12 cellular contexts compared by ENCODE assay signal in the genomic region with DNA sequence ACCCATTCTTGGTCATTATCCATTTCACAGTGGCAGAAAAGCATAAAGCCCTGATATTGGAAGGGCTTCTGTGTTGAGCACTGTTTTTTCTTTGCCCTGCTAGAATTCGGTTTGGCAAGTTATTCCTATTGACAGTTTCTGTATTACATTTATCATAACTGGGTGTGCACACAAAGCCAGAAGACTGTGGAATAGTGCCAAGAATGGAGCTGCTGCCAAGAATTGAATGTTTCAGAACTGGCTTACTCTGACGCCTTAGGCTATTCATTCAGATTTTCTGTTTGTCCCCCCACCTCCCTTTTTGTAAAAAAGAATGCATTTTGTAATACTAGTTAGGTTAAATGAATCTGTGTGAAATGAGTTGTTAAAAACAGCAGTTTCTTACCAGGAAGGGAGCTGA. TPM values are rescaled to one million over a fixed set of nuclear protein-coding genes. Genes with fewer than 3 reads are reported as not detected.
DNase-seq lines count a peak whose midpoint lies in the region; ATAC-seq, FAIRE-seq and TF ChIP-seq lines count a peak whose summit lies in the region.
"Had no signal": no experiment of that assay in that cellular context is flagged by ENCODE, and none has a peak within 500 bp of the region (broad histone marks: within the 10 kb centered on the region; RNA-seq: fewer than 3 reads in every experiment).

No MANE protein-coding gene starts in this region.

- H3K27me3 ChIP-seq in keratinocyte (ENCODE audit: control insufficient read depth, extremely low read depth, insufficient read depth, low read length) (no peaks in the 10 kb centered on the region), aorta (ENCODE audit: control insufficient read depth in 1 of 2, insufficient read depth in 2 of 2, low read length in 1 of 2) (no peaks in the 10 kb centered on the region), mesenchymal stem cell (ENCODE audit: control insufficient read depth in 1 of 2, insufficient read depth in 1 of 2, low read length in 2 of 2) (no peaks in the 10 kb centered on the region)
- H3K27me3 ChIP-seq: SJSA1 had no signal

- no peak overlapping the region for H3K4ac ChIP-seq in mesenchymal stem cell (ENCODE audit: low read depth in 1 of 2, low read length in 2 of 2)

- H3K79me2 ChIP-seq in keratinocyte (ENCODE audit: control insufficient read depth, insufficient read depth, low read length) = no peaks in the 10 kb centered on the region

- H3K4me3 ChIP-seq in cardiac fibroblast (replicated peaks in 1 of 2; ENCODE audit: low read depth in 2 of 2, low read length in 2 of 2) (no peak overlapping the region), keratinocyte (ENCODE audit: control insufficient read depth in 2 of 3, extremely low read depth in 1 of 3, insufficient read depth in 2 of 3, low read depth in 1 of 3, low read length in 3 of 3) (no peak overlapping the region), aorta (ENCODE audit: low read length in 2 of 2) (no peak overlapping the region), mesenchymal stem cell (ENCODE audit: insufficient read depth in 1 of 2, low read depth in 1 of 2, low read length in 2 of 2) (no peak overlapping the region)
- H3K4me3 ChIP-seq: SJSA1 had no signal

- H3K9me3 ChIP-seq in keratinocyte (ENCODE audit: control insufficient read depth, low read depth, low read length) (no peaks in the 10 kb centered on the region), aorta (ENCODE audit: control insufficient read depth, low read length) (no peaks in the 10 kb centered on the region), mesenchymal stem cell (ENCODE audit: control insufficient read depth, low read length) (no peaks in the 10 kb centered on the region)
- H3K9me3 ChIP-seq: SJSA1 had no signal

- FAIRE-seq in keratinocyte (lab: Jason Lieb, UNC) = peak; percentile 88

- dilution Hi-C loops in keratinocyte (cut with MboI; ENCODE audit: extremely low pct_ligation_motif_present, low sequenced_read_pairs) = no loop called here

- H3K4me1 ChIP-seq in keratinocyte (ENCODE audit: control insufficient read depth, extremely low read depth, insufficient read depth, low read length) (peaks cover 10% of the 10 kb centered on the region), aorta (ENCODE audit: control insufficient read depth in 1 of 2, insufficient read depth in 2 of 2, low read length in 2 of 2) (peaks cover 0 to 10% of the 10 kb centered on the region in 2 donors), mesenchymal stem cell (ENCODE audit: control insufficient read depth, insufficient read depth, low read depth, low read length) (no peaks in the 10 kb centered on the region)

- H3K27ac ChIP-seq in keratinocyte (ENCODE audit: control insufficient read depth, insufficient read depth, low read length) = no peak overlapping the region
- peak overlapping the region in 1 of 2 donors; percentile 18 for H3K27ac ChIP-seq in aorta (ENCODE audit: low read depth in 1 of 2, low read length in 2 of 2)
- H3K27ac ChIP-seq in mesenchymal stem cell (ENCODE audit: low read length, poor library complexity, severe bottlenecking) = no peak overlapping the region
- H3K27ac ChIP-seq: SJSA1 had no signal

- H3K36me3 ChIP-seq in keratinocyte (ENCODE audit: control insufficient read depth in 2 of 2, extremely low read depth in 1 of 2, insufficient read depth in 2 of 2, low read length in 2 of 2) = peaks cover 0 to 16% of the 10 kb centered on the region in 2 experiments
- H3K36me3 ChIP-seq in aorta (ENCODE audit: control insufficient read depth in 1 of 2, insufficient read depth in 2 of 2, low read length in 1 of 2) = peaks cover 3 to 8% of the 10 kb centered on the region in 2 donors
- H3K36me3 ChIP-seq in mesenchymal stem cell (ENCODE audit: control insufficient read depth in 1 of 2, insufficient read depth in 2 of 2, low read depth in 1 of 2, low read length in 2 of 2) = peaks cover 13 to 89% of the 10 kb centered on the region in 2 experiments

- H2AK5ac ChIP-seq in mesenchymal stem cell (ENCODE audit: low read length, severe bottlenecking) = no peak overlapping the region

- H3K14ac ChIP-seq in mesenchymal stem cell (ENCODE audit: low read length in 2 of 2) = no peak overlapping the region

- no peak overlapping the region for H3K18ac ChIP-seq in mesenchymal stem cell (ENCODE audit: low read depth in 1 of 2, low read length in 2 of 2)

- H3K9me1 ChIP-seq in keratinocyte (ENCODE audit: control insufficient read depth, extremely low read depth, insufficient read depth, low read length) = no peaks in the 10 kb centered on the region

- no peak overlapping the region for H2BK12ac ChIP-seq in mesenchymal stem cell (ENCODE audit: low read length in 2 of 2)

- H2BK15ac ChIP-seq in mesenchymal stem cell (ENCODE audit: low read depth, poor library complexity, severe bottlenecking) = no peak overlapping the region

- no peak overlapping the region for H2BK5ac ChIP-seq in mesenchymal stem cell (ENCODE audit: low read depth, low read length, poor library complexity, severe bottlenecking)

- TF ChIP-seq CTCF in cardiac fibroblast (IDR thresholded peaks at IDR 0.05; ENCODE audit: low read depth, low read length) = no peak
- TF ChIP-seq CTCF in keratinocyte (optimal IDR thresholded peaks at IDR 0.05 in 1 of 3, IDR thresholded peaks at IDR 0.05 in 1 of 3, conservative IDR thresholded peaks at IDR 0.05 in 1 of 3; ENCODE audit: extremely low read depth in 1 of 3, insufficient read depth in 2 of 3, low read length in 3 of 3) = no peak

- H4K8ac ChIP-seq in mesenchymal stem cell (ENCODE audit: low read length) = no peak overlapping the region

- H2BK120ac ChIP-seq in mesenchymal stem cell (ENCODE audit: low read depth, low read length) = no peak overlapping the region

- no peak overlapping the region for H2AFZ ChIP-seq in keratinocyte (ENCODE audit: control insufficient read depth, low read length)
- H2AFZ ChIP-seq in mesenchymal stem cell (ENCODE audit: low read depth, low read length) = no peak overlapping the region

- WGBS in aorta, 2 donors = 5 to 6% methylated on average over 2 of the region's 2 CpGs
- WGBS in mesenchymal stem cell = 100% methylated on average over 1 of the region's 2 CpGs

- H3K79me1 ChIP-seq in mesenchymal stem cell (replicated peaks; ENCODE audit: low read length, poor library complexity, severe bottlenecking) = peaks cover 32% of the 10 kb centered on the region

- DNase-seq in Right ventricle myocardium inferior (ENCODE audit: missing footprints) = no peak
- no peak for DNase-seq in cardiac septum (ENCODE audit: low spot score)
- peak; percentile 86 to 94 for DNase-seq in cardiac fibroblast (ENCODE audit: low read depth in 2 of 2)
- DNase-seq in keratinocyte (ENCODE audit: low read depth, low spot score) = peak; percentile 30
- DNase-seq in aorta = no peak
- DNase-seq in activated naive CD4-positive, alpha-beta T cell treated with anti-CD3 and anti-CD28 coated beads, Interleukin-2, amount 50 U/mL, for 16 hours = no peak
- DNase-seq in mesenchymal stem cell = no peak
- DNase-seq: activated T-cell treated with anti-CD3 and anti-CD28 coated beads for 4 hours, AML-193, KBM-7 had no signal

- H4K91ac ChIP-seq in mesenchymal stem cell (ENCODE audit: low read length) = no peak overlapping the region

- no peak overlapping the region for H3K23ac ChIP-seq in mesenchymal stem cell (ENCODE audit: low read length in 2 of 2)

- intact Hi-C loops in Right ventricle myocardium inferior (cut with DNase I) = no loop called here
- intact Hi-C loops in cardiac septum (cut with DNase I) = no loop called here
- intact Hi-C loops in aorta (cut with DNase I) = no loop called here

- H4K20me1 ChIP-seq in keratinocyte (ENCODE audit: control insufficient read depth, extremely low read depth, insufficient read depth, low read length) = no peaks in the 10 kb centered on the region

- ATAC-seq in Right ventricle myocardium inferior = peak; percentile 78
- ATAC-seq in aorta (ENCODE audit: low FRiP score) = peak; percentile 56
- ATAC-seq in GM21737 (IDR thresholded peaks at IDR 0.05; ENCODE audit: unreplicated experiment) = no peak

- H3K9ac ChIP-seq in keratinocyte (ENCODE audit: control insufficient read depth, extremely low read depth, insufficient read depth, low read length) (no peak overlapping the region), mesenchymal stem cell (ENCODE audit: low read length) (no peak overlapping the region)

- H3K4me2 ChIP-seq in keratinocyte (ENCODE audit: control insufficient read depth, extremely low read depth, insufficient read depth, low read depth, low read length) = peak overlapping the region; percentile 41
- no peak overlapping the region for H3K4me2 ChIP-seq in mesenchymal stem cell (ENCODE audit: low read length, poor library complexity, severe bottlenecking)

RNA-seq across cellular contexts. Expression of a gene that starts 12.7 kb away (rescaled TPM):
- 29.5 TPM for total RNA-seq in Right ventricle myocardium inferior
- 41.6 TPM for total RNA-seq in cardiac septum
- 16.0 to 32.9 TPM (median 28.6 TPM) in 3 replicates for polyA plus RNA-seq in keratinocyte
- 162 TPM for polyA plus RNA-seq in keratinocyte (2011; ENCODE audit: low read depth)
- polyA plus RNA-seq in keratinocyte (2011; cell fraction: cytosol; rRNA removed) = 8.9 and 18.5 TPM in 2 replicates
- 52.1 and 64.7 TPM in 2 replicates for polyA plus RNA-seq in keratinocyte (2011; cell fraction: nucleus; rRNA removed)
- polyA plus RNA-seq in keratinocyte (2012; ENCODE audit: low replicate concordance) = 10.0 and 32.2 TPM in 2 replicates
- polyA minus RNA-seq in keratinocyte = 21.0 to 51.0 TPM (median 30.7 TPM) in 3 replicates
- polyA minus RNA-seq in keratinocyte (2011; cell fraction: cytosol; rRNA and poly(A)+ RNA removed) = 17.3 TPM
- polyA minus RNA-seq in keratinocyte (2011; cell fraction: nucleus; rRNA and poly(A)+ RNA removed) = 37.5 and 52.9 TPM in 2 replicates
- total RNA-seq in aorta = 10 to 100 TPM; 44.9 to 75.3 TPM
- polyA plus RNA-seq in aorta = 10 to 100 TPM; 30.6 to 30.9 TPM
- polyA plus RNA-seq in mesenchymal stem cell (2013, experiment 1 of 2) = 14.3 TPM
- polyA plus RNA-seq in mesenchymal stem cell (2013, experiment 2 of 2) = 14.2 TPM

Comparison
In these comparisons a context has a peak if more than half of its experiments do, and no peak if none do; other contexts are left out.
1. DNase-seq: peak in cardiac fibroblast (2 of 2) and keratinocyte (single experiment); none in Right ventricle myocardium inferior (single experiment), cardiac septum (single experiment), aorta (0 of 2), activated naive CD4-positive, alpha-beta T cell treated with anti-CD3 and anti-CD28 coated beads, Interleukin-2, amount 50 U/mL, for 16 hours (single experiment) and mesenchymal stem cell (single experiment).